In the genomic region with DNA sequence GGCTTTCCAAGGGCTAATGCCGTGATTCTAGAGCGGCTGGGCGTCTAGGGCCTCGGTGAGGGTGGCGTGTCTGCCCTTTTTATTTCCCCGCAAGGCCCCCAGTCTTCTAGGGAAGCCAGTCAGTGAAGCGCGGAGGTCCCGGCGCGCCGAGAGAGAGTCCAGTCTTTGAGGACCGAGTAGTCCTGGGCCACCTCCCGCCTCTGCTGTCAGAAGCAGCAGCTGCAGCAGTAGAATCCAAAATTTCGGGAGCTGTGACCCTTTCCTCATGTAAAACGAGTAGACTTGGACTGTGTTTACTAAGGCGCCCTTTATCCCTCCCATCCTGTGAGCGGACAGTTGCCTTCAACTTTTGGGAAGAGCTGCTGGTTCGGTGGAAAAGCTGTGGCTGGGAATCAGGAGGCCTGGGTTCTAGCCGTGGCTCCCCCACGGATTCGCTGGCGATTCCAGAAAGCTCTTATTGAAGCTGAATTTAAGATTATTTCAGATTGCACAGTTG, we compare ENCODE assay signal across 7 cellular contexts. TPM values are rescaled to one million over a fixed set of nuclear protein-coding genes. Genes with fewer than 3 reads are reported as not detected.
A peak's percentile ranks its signal among the peaks of the same experiment; 100 is the strongest.
DNase-seq lines count a peak whose midpoint lies in the region; ATAC-seq and TF ChIP-seq lines count a peak whose summit lies in the region.
"Not testable (repeated sequence)": the region's sequence is repeated elsewhere in the genome, so short reads cannot be mapped to it uniquely, and the experiment has no call there.

No MANE protein-coding gene starts in this region.

- H4K20me1 ChIP-seq in IMR-90 (ENCODE audit: insufficient read depth, low read length): not testable (repeated sequence)

- not testable (repeated sequence) for TF ChIP-seq POLR2A in IMR-90 (IDR thresholded peaks at IDR 0.05; ENCODE audit: low read depth, low read length)

- intact Hi-C loops in IMR-90 (cut with micrococcal nuclease): loop anchor here (5.0 to 10.0 kb wide), 4 partner anchors 39 to 249 kb away; no protein-coding TSS in a partner anchor

- ATAC-seq in GM18520 (IDR thresholded peaks at IDR 0.05; ENCODE audit: unreplicated experiment): peak; percentile 4
- ATAC-seq in HG02588 (IDR thresholded peaks at IDR 0.05; ENCODE audit: unreplicated experiment): peak; percentile 22
- peak; percentile 54 for ATAC-seq in IMR-90 (ENCODE audit: low read depth)

- POLR2A ChIA-PET in IMR-90 (lab: Charles Lee; ENCODE audit: unreplicated experiment): interaction anchor here (0.9 kb wide), 1 partner anchor 31 kb away, joined by 3 read pairs; no protein-coding TSS in a partner anchor

- dilution Hi-C loops in IMR-90 (cut with HindIII; ENCODE audit: low sequenced_read_pairs, unreplicated experiment): not testable (repeated sequence)

- BruUV-seq in IMR-90 (replicated peaks; lab: Mats Ljungman, UMichigan): TSS peak; percentile 39

- H3K4me3 ChIP-seq in IMR-90 (ENCODE audit: insufficient read depth, low read depth, low read length) (peak overlapping the region; percentile 79), choroid plexus epithelial cell (ENCODE audit: low read depth, low read length) (peak overlapping the region; percentile 82), iPS-18a (ENCODE audit: low read length) (peak overlapping the region; percentile 98)

- TF ChIP-seq CTCF in IMR-90 (conservative IDR thresholded peaks at IDR 0.05; ENCODE audit: low read depth, low read length); VCaP (conservative IDR thresholded peaks at IDR 0.05); choroid plexus epithelial cell (conservative IDR thresholded peaks at IDR 0.05; ENCODE audit: low read depth, low read length): not testable (repeated sequence)

- H3K14ac ChIP-seq in IMR-90 (replicated peaks; ENCODE audit: low read depth, low read length): peak overlapping the region; percentile 92

- not testable (repeated sequence) for H2BK120ac ChIP-seq in IMR-90 (ENCODE audit: low read depth, low read length)

- not testable (repeated sequence) for H3K18ac ChIP-seq in IMR-90 (ENCODE audit: low read depth, low read length)

- in situ Hi-C loops in IMR-90 (cut with MboI; ENCODE audit: low sequenced_read_pairs): not testable (repeated sequence)

- H3K79me1 ChIP-seq in IMR-90 (ENCODE audit: low read depth in 1 of 2, low read length in 2 of 2): peaks cover 9 to 37% of the 10 kb centered on the region in 2 experiments

- H2AFZ ChIP-seq in IMR-90 (replicated peaks; ENCODE audit: low read length, poor library complexity): peak overlapping the region; percentile 98

- peak overlapping the region; percentile 67 to 95 for H4K8ac ChIP-seq in IMR-90 (ENCODE audit: low read depth in 2 of 2, low read length in 2 of 2)

- peak overlapping the region; percentile 75 for H2BK5ac ChIP-seq in IMR-90 (ENCODE audit: low read depth, low read length, poor library complexity, severe bottlenecking)

- peak overlapping the region; percentile 39; the same call in 1 of the 2 replicates for H3K56ac ChIP-seq in IMR-90 (ENCODE audit: extremely low read depth, insufficient read depth, low read length)

- H3K4me1 ChIP-seq in IMR-90 (ENCODE audit: control insufficient read depth, insufficient read depth, low read length); iPS-18a (ENCODE audit: control insufficient read depth, low read depth, low read length): not testable (repeated sequence)

- not testable (repeated sequence) for H3K9me3 ChIP-seq in IMR-90 (ENCODE audit: control insufficient read depth, insufficient read depth, low read length); iPS-18a (ENCODE audit: control insufficient read depth, low read depth, low read length)

- H4K91ac ChIP-seq in IMR-90 (ENCODE audit: insufficient read depth, low read depth, low read length): peak overlapping the region; percentile 28; the same call in 1 of the 2 replicates

- not testable (repeated sequence) for H3K9me1 ChIP-seq in IMR-90 (ENCODE audit: insufficient read depth, low read length)

- 0% methylated on average over 6 of the region's 23 CpGs; no CpG with 5 or more reads in 1 of the 2 experiments for WGBS in IMR-90 (ENCODE audit: extremely low coverage in 2 of 2, insufficient read length in 1 of 2), 2 experiments

- not testable (repeated sequence) for H3K27me3 ChIP-seq in IMR-90 (ENCODE audit: control insufficient read depth, insufficient read depth, low read length); iPS-18a (ENCODE audit: control insufficient read depth, insufficient read depth, low read length)

- peak overlapping the region; percentile 66 for H3K9ac ChIP-seq in IMR-90 (ENCODE audit: low read depth, low read length)
- peak overlapping the region; percentile 75 for H3K9ac ChIP-seq in iPS-18a (ENCODE audit: low read length)

- not testable (repeated sequence) for H2BK20ac ChIP-seq in IMR-90 (ENCODE audit: low read depth, low read length)

- H3K4me2 ChIP-seq in IMR-90 (ENCODE audit: low read depth, low read length): peak overlapping the region; percentile 100

- not testable (repeated sequence) for H4K5ac ChIP-seq in IMR-90 (ENCODE audit: low read depth, low read length)

- H3K27ac ChIP-seq in IMR-90 (ENCODE audit: insufficient read depth, low read length) (peak overlapping the region; percentile 64), VCaP (peak overlapping the region; percentile 84)
- H3K27ac ChIP-seq in iPS-18a (ENCODE audit: low read length): not testable (repeated sequence)

- peak; percentile 8 for DNase-seq in IMR-90
- peak; percentile 23 for DNase-seq in choroid plexus epithelial cell (ENCODE audit: low read depth)
- DNase-seq in pons (ENCODE audit: low spot score): peak; percentile 24

- H3K23ac ChIP-seq in IMR-90 (ENCODE audit: low read depth, low read length): peak overlapping the region; percentile 84

- H2AK5ac ChIP-seq in IMR-90 (ENCODE audit: low read depth, low read length): not testable (repeated sequence)

- peak overlapping the region; percentile 94 for H2AK9ac ChIP-seq in IMR-90 (replicated peaks; ENCODE audit: low read depth, low read length, poor library complexity)

- peak overlapping the region; percentile 59 for H3K4ac ChIP-seq in IMR-90 (ENCODE audit: low read depth, low read length)

- CTCF ChIA-PET in IMR-90 (lab: Yijun Ruan, JAX): interaction anchor here (0.6 to 1.3 kb wide), 2 partner anchors 8 to 18 kb away, joined by 3 read pairs; no protein-coding TSS in a partner anchor

- H2BK15ac ChIP-seq in IMR-90 (ENCODE audit: low read depth, low read length): not testable (repeated sequence)

- H3K36me3 ChIP-seq in IMR-90 (ENCODE audit: control insufficient read depth, insufficient read depth, low read length); iPS-18a (ENCODE audit: control insufficient read depth, low read depth, low read length): not testable (repeated sequence)

- TF ChIP-seq RAD21 in IMR-90 (IDR thresholded peaks at IDR 0.05; ENCODE audit: low read length): not testable (repeated sequence)

RNA-seq across cellular contexts. Expression of gene ZCCHC7, which starts 0.5 kb away (rescaled TPM):
- 21.4 and 28.7 TPM in 2 replicates for total RNA-seq in IMR-90 (2012; rRNA removed)
- 13.2 and 13.6 TPM in 2 replicates for polyA plus RNA-seq in IMR-90 (2012; rRNA removed)
- polyA plus RNA-seq in IMR-90 (2012; cell fraction: cytosol; rRNA removed): 7.7 and 17.7 TPM in 2 replicates
- 4.6 and 18.3 TPM in 2 replicates for polyA plus RNA-seq in IMR-90 (2012; cell fraction: nucleus; rRNA removed; ENCODE audit: low replicate concordance)

Comparison
In these comparisons a context has a peak if more than half of its experiments do, and no peak if none do; other contexts are left out.
1. ATAC-seq: peak in every context shown above with its lines; median percentile 54 in IMR-90; 22 in HG02588; 4 in GM18520.